9 cellular contexts compared by ENCODE assay signal in the genomic region with DNA sequence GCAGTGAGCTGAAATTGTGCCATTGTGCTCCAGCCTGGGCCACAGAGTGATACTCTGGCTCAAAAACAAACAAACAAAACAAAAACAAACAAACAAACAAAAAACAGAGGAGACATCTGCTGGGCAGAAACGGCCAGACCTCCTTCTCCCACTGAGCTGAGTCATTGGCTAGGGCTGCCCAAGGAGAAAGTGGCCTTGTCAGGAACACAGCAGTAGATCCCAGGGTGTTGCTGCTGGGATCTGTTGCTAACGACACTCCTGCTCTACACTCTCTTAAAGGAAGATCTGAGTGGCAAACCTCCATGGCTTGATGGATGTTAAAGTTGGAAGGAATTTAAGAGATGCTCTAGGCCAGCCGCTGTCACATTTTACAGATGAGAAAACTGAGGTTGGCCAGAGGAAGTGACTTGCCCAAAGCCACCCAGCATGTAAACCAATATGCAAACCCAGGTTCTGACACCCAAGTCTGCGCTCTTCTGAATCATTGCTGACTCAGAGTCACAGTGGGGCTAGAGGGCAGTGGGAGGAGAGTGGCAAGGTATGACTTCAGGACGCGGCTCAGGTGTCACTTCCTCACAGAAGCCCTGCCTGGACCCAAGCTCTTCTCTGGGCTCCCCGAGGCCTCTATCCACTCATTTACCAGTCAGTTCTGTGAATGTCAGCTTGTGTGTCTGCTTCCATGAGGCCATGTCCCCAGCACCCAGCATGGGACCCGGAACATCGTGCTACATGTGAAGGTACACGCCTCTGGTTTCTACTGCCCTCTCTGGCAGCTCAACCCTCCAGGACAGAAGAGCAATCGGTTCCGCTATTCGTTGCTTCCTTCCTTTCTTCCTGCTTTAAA. TPM values are rescaled to one million over a fixed set of nuclear protein-coding genes. Genes with fewer than 3 reads are reported as not detected.
DNase-seq lines count a peak whose midpoint lies in the region; ATAC-seq, FAIRE-seq and TF ChIP-seq lines count a peak whose summit lies in the region.
"Had no signal": no experiment of that assay in that cellular context is flagged by ENCODE, and none has a peak within 500 bp of the region (broad histone marks: within the 10 kb centered on the region; RNA-seq: fewer than 3 reads in every experiment).

No MANE protein-coding gene starts in this region.

- FAIRE-seq in bronchial epithelial cell (lab: Jason Lieb, UNC): no peak
- FAIRE-seq: TTC549 had no signal

- H3K27ac ChIP-seq in PC-3 (ENCODE audit: low read length): peak overlapping the region; percentile 22
- no peak overlapping the region for H3K27ac ChIP-seq in hepatocyte
- no peak overlapping the region for H3K27ac ChIP-seq in gastrocnemius medialis

- H3F3A ChIP-seq in PC-3 (ENCODE audit: low read length, unreplicated experiment): no peaks in the 10 kb centered on the region

- CTCF ChIA-PET in PC-3 (lab: Charles Lee): interaction anchor here (0.8 kb wide), 1 partner anchor 38 kb away, joined by 3 read pairs; no protein-coding TSS in a partner anchor

- in situ Hi-C loops in gastrocnemius medialis (cut with MboI; ENCODE audit: low sequenced_read_pairs in 4 of 4): loop anchor here in 3 of 4 donors (10.0 to 25.0 kb wide), 2 partner anchors 250 to 252 kb away; no protein-coding TSS in a partner anchor

- TF ChIP-seq CTCF in PC-3 (conservative IDR thresholded peaks at IDR 0.05; ENCODE audit: low read depth, low read length) (peak; percentile 39; the same call in 1 of the 2 replicates), bronchial epithelial cell (IDR thresholded peaks at IDR 0.05; ENCODE audit: insufficient read depth, low read length, severe bottlenecking) (no peak), hepatocyte (IDR thresholded peaks at IDR 0.05; ENCODE audit: poor library complexity) (no peak), gastrocnemius medialis (IDR thresholded peaks at IDR 0.05 in 4 of 5, conservative IDR thresholded peaks at IDR 0.05 in 1 of 5) (no peak)

- H3K4me3 ChIP-seq in PC-3 (ENCODE audit: low read length) (no peak overlapping the region), bronchial epithelial cell (ENCODE audit: low read depth, low read length) (no peak overlapping the region), hepatocyte (no peak overlapping the region), gastrocnemius medialis (no peak overlapping the region)

- no peaks in the 10 kb centered on the region for H3K79me2 ChIP-seq in PC-3 (ENCODE audit: low read length)
- H3K79me2 ChIP-seq in hepatocyte: no peaks in the 10 kb centered on the region

- 81% methylated on average over 13 of the region's 13 CpGs for WGBS in hepatocyte (ENCODE audit: low lambda C conversion rate, missing lambda C conversion rate)

- TF ChIP-seq POLR2A in gastrocnemius medialis (IDR thresholded peaks at IDR 0.05): no peak

- DNase-seq in PC-3: peak; percentile 98
- DNase-seq in bronchial epithelial cell (ENCODE audit: low read depth): peak; percentile 88
- no peak for DNase-seq in NCI-H446 treated with DMSO at 0.1 percent for 48 hours (lab: John Stamatoyannopoulos, UW)
- no peak for DNase-seq in hepatocyte (ENCODE audit: low spot score)
- DNase-seq in gastrocnemius medialis: no peak
- no peak for DNase-seq in posterior vena cava (ENCODE audit: low spot score)

- H2AFZ ChIP-seq in PC-3 (ENCODE audit: low read length) (0 out of 2 replicates have a peak overlapping the region, but pooled peaks have one; percentile 21), hepatocyte (no peak overlapping the region)

- POLR2A ChIA-PET in PC-3 (lab: Charles Lee; ENCODE audit: unreplicated experiment): interaction anchor here (0.6 kb wide), 1 partner anchor 23 kb away, joined by 3 read pairs; no protein-coding TSS in a partner anchor

- H3K9me3 ChIP-seq in PC-3 (ENCODE audit: low read length) (no peaks in the 10 kb centered on the region), hepatocyte (ENCODE audit: low read depth) (no peaks in the 10 kb centered on the region), gastrocnemius medialis (no peaks in the 10 kb centered on the region)

- no peaks in the 10 kb centered on the region for H3K36me3 ChIP-seq in PC-3 (ENCODE audit: low read depth, low read length)
- no peaks in the 10 kb centered on the region for H3K36me3 ChIP-seq in bronchial epithelial cell (ENCODE audit: control insufficient read depth, insufficient read depth, low read length)
- no peaks in the 10 kb centered on the region for H3K36me3 ChIP-seq in hepatocyte (replicated peaks; ENCODE audit: insufficient read depth, low read depth)
- H3K36me3 ChIP-seq in gastrocnemius medialis: no peaks in the 10 kb centered on the region

- ATAC-seq in GM18861 (IDR thresholded peaks at IDR 0.05; ENCODE audit: unreplicated experiment) (peak; percentile 73), HG02678 (IDR thresholded peaks at IDR 0.05; ENCODE audit: unreplicated experiment) (peak; percentile 54), PC-3 (peak; percentile 89), gastrocnemius medialis (no peak)

- H3K9me2 ChIP-seq in PC-3 (replicated peaks; ENCODE audit: low read length) (no peaks in the 10 kb centered on the region), hepatocyte (replicated peaks; ENCODE audit: insufficient read depth) (no peaks in the 10 kb centered on the region)

- intact Hi-C loops in PC-3 (cut with micrococcal nuclease) (no loop called here), gastrocnemius medialis (cut with DNase I; ENCODE audit: low total_unique reads) (no loop called here), posterior vena cava (cut with DNase I) (no loop called here)

- H3K4me2 ChIP-seq in PC-3 (ENCODE audit: low read length): peak overlapping the region; percentile 37
- no peak overlapping the region for H3K4me2 ChIP-seq in hepatocyte

- H3K9ac ChIP-seq in PC-3 (ENCODE audit: low read length): no peak overlapping the region

- peaks cover 38% of the 10 kb centered on the region for H3K4me1 ChIP-seq in PC-3 (ENCODE audit: insufficient read depth, low read length)
- no peaks in the 10 kb centered on the region for H3K4me1 ChIP-seq in hepatocyte (ENCODE audit: insufficient read depth)
- H3K4me1 ChIP-seq in gastrocnemius medialis: no peaks in the 10 kb centered on the region

- H4K20me1 ChIP-seq in PC-3 (ENCODE audit: low read length) (no peaks in the 10 kb centered on the region), hepatocyte (ENCODE audit: insufficient read depth, poor library complexity, severe bottlenecking) (no peaks in the 10 kb centered on the region)

- H3K27me3 ChIP-seq in PC-3 (ENCODE audit: low read length): no peaks in the 10 kb centered on the region
- no peaks in the 10 kb centered on the region for H3K27me3 ChIP-seq in bronchial epithelial cell (ENCODE audit: control insufficient read depth, insufficient read depth, low read length)
- no peaks in the 10 kb centered on the region for H3K27me3 ChIP-seq in hepatocyte
- no peaks in the 10 kb centered on the region for H3K27me3 ChIP-seq in gastrocnemius medialis

- no TSS peak for BruUV-seq in PC-3 (replicated peaks; lab: Mats Ljungman, UMichigan)

RNA-seq across cellular contexts. Expression of gene GDPD5, which starts 11.3 kb away (rescaled TPM):
- total RNA-seq in PC-3 (2014; rRNA removed) (21.4 and 31.1 TPM in 2 replicates), bronchial epithelial cell (0.13 and 2.1 TPM in 2 replicates), hepatocyte (5.2 and 7.3 TPM in 2 replicates), gastrocnemius medialis (10 to 100 TPM in 3 of 4 donors, 1 to 10 TPM in 1; 5.6 to 12.6 (median 11.2) TPM), posterior vena cava (10 to 100 TPM; 30.1 to 37.5 TPM)
- 6.3 and 8.9 TPM in 2 replicates for polyA plus RNA-seq in hepatocyte

RNA-seq across cellular contexts. Expression of gene SERPINH1, which starts 25.0 kb away (rescaled TPM):
- total RNA-seq in PC-3 (2014; rRNA removed) (117 and 121 TPM in 2 replicates), bronchial epithelial cell (80.8 and 86.9 TPM in 2 replicates), hepatocyte (709 and 805 TPM in 2 replicates), gastrocnemius medialis (10 to 100 TPM; 18.5 to 42.4 (median 34.8) TPM), posterior vena cava (100 to 1,000 TPM; 145 to 255 TPM)
- polyA plus RNA-seq in hepatocyte: 479 and 492 TPM in 2 replicates

Comparison
In these comparisons a context has a peak if more than half of its experiments do, and no peak if none do; other contexts are left out.
1. ATAC-seq: peak in GM18861 (single experiment), HG02678 (single experiment) and PC-3 (single experiment); none in gastrocnemius medialis (0 of 2).
2. DNase-seq: peak in PC-3 (single experiment) and bronchial epithelial cell (single experiment); none in NCI-H446 treated with DMSO at 0.1 percent for 48 hours (single experiment), hepatocyte (single experiment), gastrocnemius medialis (0 of 2) and posterior vena cava (single experiment).